ENCODE assay signal across 8 cellular contexts in genomic region chr6:32086661-32087573, GRCh38. TPM values are rescaled to one million over a fixed set of nuclear protein-coding genes. Genes with fewer than 3 reads are reported as not detected.
DNase-seq lines count a peak whose midpoint lies in the region; ATAC-seq, FAIRE-seq and TF ChIP-seq lines count a peak whose summit lies in the region.

No MANE protein-coding gene starts in this region.

- TF ChIP-seq EP300 in K562 (IDR thresholded peaks at IDR 0.05; ENCODE audit: low read length): no peak

- H3K4me2 ChIP-seq in K562 (ENCODE audit: insufficient read depth, low read length): no peak overlapping the region

- peak overlapping the region; percentile 38; the same call in 1 of the 2 replicates for H3K4me3 ChIP-seq in HUES6 (ENCODE audit: low read depth, low read length)
- H3K4me3 ChIP-seq in K562: no peak overlapping the region
- no peak overlapping the region for H3K4me3 ChIP-seq in mucosa of descending colon

- H2AFZ ChIP-seq in K562 (ENCODE audit: low read depth, low read length): 0 out of 2 replicates have a peak overlapping the region, but pooled peaks have one; percentile 19

- peak; percentile 88 for DNase-seq in GM03348 (ENCODE audit: low spot score)
- peak in 1 of 4 experiments; percentile 38 for DNase-seq in K562 (ENCODE audit: extremely low read depth in 1 of 4, low spot score in 3 of 4)
- peak in 2 of 3 donors; percentile 14 to 53 for DNase-seq in mucosa of descending colon
- no peak for DNase-seq in ecto neural progenitor cell (ENCODE audit: low spot score)

- FAIRE-seq in K562 (lab: Jason Lieb, UNC): peak; percentile 44

- peaks cover 4% of the 10 kb centered on the region; the same call in 1 of the 2 replicates for H4K20me1 ChIP-seq in K562 (replicated peaks; ENCODE audit: control insufficient read depth, insufficient read depth, low read length)

- 72% methylated on average over 37 of the region's 45 CpGs for WGBS in K562 (ENCODE audit: insufficient coverage, low coverage, missing lambda C conversion rate)

- no peak for TF ChIP-seq CTCF in K562 (IDR thresholded peaks at IDR 0.05 in 2 of 3, conservative IDR thresholded peaks at IDR 0.05 in 1 of 3; ENCODE audit: insufficient read depth in 2 of 3, low read depth in 1 of 3, low read length in 3 of 3)
- TF ChIP-seq CTCF in mucosa of descending colon (IDR thresholded peaks at IDR 0.05): no peak

- H3K9me1 ChIP-seq in K562 (ENCODE audit: control insufficient read depth, insufficient read depth, low read length): no peaks in the 10 kb centered on the region

- H3K9me3 ChIP-seq in HUES6 (ENCODE audit: control insufficient read depth, insufficient read depth, low read depth, low read length): no peaks in the 10 kb centered on the region
- H3K9me3 ChIP-seq in K562 (replicated peaks; ENCODE audit: control insufficient read depth, insufficient read depth, low read depth, low read length): no peaks in the 10 kb centered on the region
- H3K9me3 ChIP-seq in mucosa of descending colon: no peaks in the 10 kb centered on the region

- in situ Hi-C loops in K562 (cut with MboI): no loop called here

- H3K4me1 ChIP-seq in HUES6 (ENCODE audit: control insufficient read depth, insufficient read depth, low read length) (peaks cover 9% of the 10 kb centered on the region; the same call in 1 of the 2 replicates), K562 (replicated peaks in 1 of 2; ENCODE audit: control insufficient read depth in 2 of 2, insufficient read depth in 2 of 2, low read length in 2 of 2) (peaks cover 0 to 28% of the 10 kb centered on the region in 2 experiments; a peak in 4 of 5 replicates), mucosa of descending colon (ENCODE audit: low read depth) (peaks cover 10% of the 10 kb centered on the region)

- H3K27ac ChIP-seq in HUES6 (ENCODE audit: low read depth, low read length): no peak overlapping the region
- no peak overlapping the region for H3K27ac ChIP-seq in K562 (ENCODE audit: extremely low read depth, low read depth, low read length)

- BruUV-seq in K562 (replicated peaks; lab: Mats Ljungman, UMichigan): no TSS peak

- H3K27me3 ChIP-seq in HUES6 (ENCODE audit: control insufficient read depth, insufficient read depth, low read length) (peaks cover 21% of the 10 kb centered on the region), K562 (ENCODE audit: control insufficient read depth in 2 of 2, insufficient read depth in 2 of 2, low read length in 2 of 2) (peaks cover 13 to 44% of the 10 kb centered on the region in 2 experiments)

- intact Hi-C loops in K562 (cut with micrococcal nuclease): no loop called here
- intact Hi-C loops in mucosa of descending colon (cut with DNase I, micrococcal nuclease): no loop called here

- H3K9ac ChIP-seq in HUES6 (ENCODE audit: low read length) (no peak overlapping the region), K562 (ENCODE audit: insufficient read depth in 1 of 2, low read depth in 2 of 2, low read length in 2 of 2) (no peak overlapping the region)

- CTCF ChIA-PET in K562 (lab: Yijun Ruan, JAX; ENCODE audit: low intra/inter-chr PET ratio): interaction anchor here (1.2 kb wide), 1 partner anchor 30 kb away, joined by 3 read pairs; no protein-coding TSS in a partner anchor

- no peak for TF ChIP-seq POLR2A in K562 (conservative IDR thresholded peaks at IDR 0.05)

- POLR2A ChIA-PET in K562 (lab: Yijun Ruan, JAX): interaction anchor here (0.6 kb wide), 1 partner anchor 101 kb away, joined by 3 read pairs; no protein-coding TSS in a partner anchor

- TF ChIP-seq RAD21 in K562 (CRISPR knock-in tag; conservative IDR thresholded peaks at IDR 0.05 in 1 of 2, IDR thresholded peaks at IDR 0.05 in 1 of 2): no peak

- ATAC-seq in K562: no peak
- ATAC-seq in mucosa of descending colon: peak; percentile 16
- no peak for ATAC-seq in GM18519 (IDR thresholded peaks at IDR 0.05; ENCODE audit: low FRiP score, unreplicated experiment)
- no peak for ATAC-seq in HG03280 (IDR thresholded peaks at IDR 0.05; ENCODE audit: unreplicated experiment)
- no peak for ATAC-seq in GM19455 (IDR thresholded peaks at IDR 0.05; ENCODE audit: unreplicated experiment)

- H3K36me3 ChIP-seq in HUES6 (ENCODE audit: control insufficient read depth, insufficient read depth, low read length): no peaks in the 10 kb centered on the region
- no peaks in the 10 kb centered on the region for H3K36me3 ChIP-seq in K562 (ENCODE audit: control insufficient read depth, insufficient read depth, low read length)
- H3K36me3 ChIP-seq in mucosa of descending colon (ENCODE audit: low read depth): no peaks in the 10 kb centered on the region

- H3K79me2 ChIP-seq in K562 (ENCODE audit: control insufficient read depth, insufficient read depth, low read length): no peaks in the 10 kb centered on the region

RNA-seq across cellular contexts. Expression of gene TNXB, which starts 22.2 kb away (rescaled TPM):
- 19.6 and 47.4 TPM in 2 replicates for total RNA-seq in K562 (2011; cell fraction: chromatin; rRNA removed; ENCODE audit: low replicate concordance)
- total RNA-seq in K562 (2011; cell fraction: nucleolus; rRNA removed): 28.9 and 33.2 TPM in 2 replicates
- 21.4 and 27.9 TPM in 2 replicates for total RNA-seq in K562 (2011; cell fraction: nucleoplasm; rRNA removed)
- total RNA-seq in K562 (2014; rRNA removed) (28.1 and 35.0 TPM in 2 replicates), K562 (2014; rRNA removed; fragmentation: Illumina TruSeq; extraction: Trizol) (4.2 and 6.1 TPM in 2 replicates), K562 (2015; rRNA removed; fragmentation: Illumina TruSeq; extraction: Trizol) (25.0 and 26.2 TPM in 2 replicates), K562 (2021) (24.2 and 25.8 TPM in 2 replicates), mucosa of descending colon (10 to 100 TPM; 20.1 to 87.0 (median 36.9) TPM)
- polyA plus RNA-seq in K562 (2011; rRNA removed) (11.3 and 13.3 TPM in 2 replicates), K562 (2014; fragmentation: Illumina TruSeq; extraction: Trizol) (12.4 and 24.8 TPM in 2 replicates), K562 (2014; fragmentation: Nextera tagmentation; extraction: Ambion mirVana) (under 1 TPM; 0.14 to 0.43 TPM), K562 (2014; rRNA removed) (24.5 and 27.0 TPM in 2 replicates)
- 20.6 and 53.8 TPM in 2 replicates for polyA plus RNA-seq in K562 (2011; cell fraction: cytosol; rRNA removed)
- polyA plus RNA-seq in K562 (2011; cell fraction: nucleus; rRNA removed): 25.4 and 47.3 TPM in 2 replicates
- 25.6 and 28.6 TPM in 2 replicates for polyA plus RNA-seq in K562 (2012)
- polyA minus RNA-seq in K562 (2011; rRNA and poly(A)+ RNA removed): 3.1 and 6.0 TPM in 2 replicates
- polyA minus RNA-seq in K562 (2011; cell fraction: cytosol; rRNA and poly(A)+ RNA removed): 15.5 and 15.6 TPM in 2 replicates
- polyA minus RNA-seq in K562 (2011; cell fraction: nucleus; rRNA and poly(A)+ RNA removed): 16.2 and 17.0 TPM in 2 replicates

RNA-seq across cellular contexts. Expression of gene ATF6B, which starts 41.1 kb away (rescaled TPM):
- total RNA-seq in K562 (2011; cell fraction: chromatin; rRNA removed; ENCODE audit: low replicate concordance): 189 and 474 TPM in 2 replicates
- total RNA-seq in K562 (2011; cell fraction: nucleolus; rRNA removed): 248 and 265 TPM in 2 replicates
- 205 and 216 TPM in 2 replicates for total RNA-seq in K562 (2011; cell fraction: nucleoplasm; rRNA removed)
- 22.7 and 25.4 TPM in 2 replicates for total RNA-seq in K562 (2014; rRNA removed)
- total RNA-seq in K562 (2014; rRNA removed; fragmentation: Illumina TruSeq; extraction: Trizol): 15.6 and 21.5 TPM in 2 replicates
- total RNA-seq in K562 (2015; rRNA removed; fragmentation: Illumina TruSeq; extraction: Trizol): 30.5 and 31.7 TPM in 2 replicates
- 83.6 and 89.7 TPM in 2 replicates for total RNA-seq in K562 (2021)
- polyA plus RNA-seq in K562 (2011; rRNA removed): 46.6 and 83.9 TPM in 2 replicates
- 74.9 and 91.7 TPM in 2 replicates for polyA plus RNA-seq in K562 (2011; cell fraction: cytosol; rRNA removed)
- 198 and 250 TPM in 2 replicates for polyA plus RNA-seq in K562 (2011; cell fraction: nucleus; rRNA removed)
- 138 and 229 TPM in 2 replicates for polyA plus RNA-seq in K562 (2012)
- 128 and 131 TPM in 2 replicates for polyA plus RNA-seq in K562 (2014; fragmentation: Illumina TruSeq; extraction: Trizol)
- 10 to 100 TPM; 20.7 to 26.1 TPM for polyA plus RNA-seq in K562 (2014; fragmentation: Nextera tagmentation; extraction: Ambion mirVana)
- polyA plus RNA-seq in K562 (2014; rRNA removed): 88.0 and 103 TPM in 2 replicates
- polyA minus RNA-seq in K562 (2011; rRNA and poly(A)+ RNA removed): 22.1 and 23.6 TPM in 2 replicates
- polyA minus RNA-seq in K562 (2011; cell fraction: cytosol; rRNA and poly(A)+ RNA removed): 34.3 and 45.6 TPM in 2 replicates
- 42.9 and 68.4 TPM in 2 replicates for polyA minus RNA-seq in K562 (2011; cell fraction: nucleus; rRNA and poly(A)+ RNA removed)
- total RNA-seq in mucosa of descending colon: 100 to 1,000 TPM in 1 of 3 donors, 10 to 100 TPM in 2; 79.9 to 121 (median 97.4) TPM

RNA-seq across cellular contexts. Expression of gene FKBPL, which starts 43.2 kb away (rescaled TPM):
- total RNA-seq in K562 (2011; cell fraction: chromatin; rRNA removed; ENCODE audit: low replicate concordance): 7.3 and 12.0 TPM in 2 replicates
- 8.4 and 12.0 TPM in 2 replicates for total RNA-seq in K562 (2011; cell fraction: nucleolus; rRNA removed)
- 7.9 and 8.3 TPM in 2 replicates for total RNA-seq in K562 (2011; cell fraction: nucleoplasm; rRNA removed)
- total RNA-seq in K562 (2014; rRNA removed): 18.8 and 24.3 TPM in 2 replicates
- total RNA-seq in K562 (2014; rRNA removed; fragmentation: Illumina TruSeq; extraction: Trizol): 18.7 and 23.5 TPM in 2 replicates
- total RNA-seq in K562 (2015; rRNA removed; fragmentation: Illumina TruSeq; extraction: Trizol): 23.9 and 26.7 TPM in 2 replicates
- total RNA-seq in K562 (2021): 21.0 and 22.9 TPM in 2 replicates
- 9.0 and 11.5 TPM in 2 replicates for polyA plus RNA-seq in K562 (2011; rRNA removed)
- polyA plus RNA-seq in K562 (2011; cell fraction: cytosol; rRNA removed): 7.7 and 12.2 TPM in 2 replicates
- polyA plus RNA-seq in K562 (2011; cell fraction: nucleus; rRNA removed): 6.2 and 7.7 TPM in 2 replicates
- polyA plus RNA-seq in K562 (2012): 14.2 and 18.6 TPM in 2 replicates
- 22.2 and 23.3 TPM in 2 replicates for polyA plus RNA-seq in K562 (2014; fragmentation: Illumina TruSeq; extraction: Trizol)
- 10 to 100 TPM; 18.3 to 31.4 TPM for polyA plus RNA-seq in K562 (2014; fragmentation: Nextera tagmentation; extraction: Ambion mirVana)
- 20.1 and 20.6 TPM in 2 replicates for polyA plus RNA-seq in K562 (2014; rRNA removed)
- polyA minus RNA-seq in K562 (2011; rRNA and poly(A)+ RNA removed): 6.1 and 7.3 TPM in 2 replicates
- 4.6 and 7.4 TPM in 2 replicates for polyA minus RNA-seq in K562 (2011; cell fraction: cytosol; rRNA and poly(A)+ RNA removed)
- 3.9 and 7.9 TPM in 2 replicates for polyA minus RNA-seq in K562 (2011; cell fraction: nucleus; rRNA and poly(A)+ RNA removed)
- total RNA-seq in mucosa of descending colon: 1 to 10 TPM; 5.0 to 6.8 (median 5.3) TPM

RNA-seq across cellular contexts. Expression of gene CYP21A2, which starts 48.7 kb away (rescaled TPM):
- total RNA-seq in K562 (2011; cell fraction: chromatin; rRNA removed; ENCODE audit: low replicate concordance): 2.1 and 3.8 TPM in 2 replicates
- total RNA-seq in K562 (2011; cell fraction: nucleolus; rRNA removed): 1.8 TPM in 2 replicates
- 0.76 and 0.81 TPM in 2 replicates for total RNA-seq in K562 (2011; cell fraction: nucleoplasm; rRNA removed)
- 0.45 and 0.77 TPM in 2 replicates for total RNA-seq in K562 (2014; rRNA removed)
- 0.07 TPM in 1 of 2 replicates, not detected in the other for total RNA-seq in K562 (2014; rRNA removed; fragmentation: Illumina TruSeq; extraction: Trizol)
- total RNA-seq in K562 (2015; rRNA removed; fragmentation: Illumina TruSeq; extraction: Trizol): 0.26 and 0.29 TPM in 2 replicates
- 1.3 and 1.4 TPM in 2 replicates for total RNA-seq in K562 (2021)
- 0.10 and 0.26 TPM in 2 replicates for polyA plus RNA-seq in K562 (2011; rRNA removed)
- 0.13 and 0.19 TPM in 2 replicates for polyA plus RNA-seq in K562 (2011; cell fraction: cytosol; rRNA removed)
- 1.6 and 1.7 TPM in 2 replicates for polyA plus RNA-seq in K562 (2011; cell fraction: nucleus; rRNA removed)
- polyA plus RNA-seq in K562 (2012): 0.66 and 1.9 TPM in 2 replicates
- polyA plus RNA-seq in K562 (2014; fragmentation: Illumina TruSeq; extraction: Trizol): 0.18 and 0.19 TPM in 2 replicates
- under 1 TPM; 0.03 to 0.04 TPM for polyA plus RNA-seq in K562 (2014; fragmentation: Nextera tagmentation; extraction: Ambion mirVana)
- 0.27 and 0.50 TPM in 2 replicates for polyA plus RNA-seq in K562 (2014; rRNA removed)
- polyA minus RNA-seq in K562 (2011; rRNA and poly(A)+ RNA removed): 0.14 TPM in 1 of 2 replicates, not detected in the other
- not detected in 2 replicates for polyA minus RNA-seq in K562 (2011; cell fraction: cytosol; rRNA and poly(A)+ RNA removed)
- polyA minus RNA-seq in K562 (2011; cell fraction: nucleus; rRNA and poly(A)+ RNA removed): 0.54 and 1.6 TPM in 2 replicates
- total RNA-seq in mucosa of descending colon: 1 to 10 TPM in 1 of 3 donors, under 1 TPM in 2; 0.93 to 2.1 (median 0.94) TPM
